ENCODE assay signal across 10 cellular contexts in genomic region chr5:96226941-96227552, GRCh38.
DNase-seq lines count a peak whose midpoint lies in the region; ATAC-seq and TF ChIP-seq lines count a peak whose summit lies in the region.
"Had no signal": no experiment of that assay in that cellular context is flagged by ENCODE, and none has a peak within 500 bp of the region (broad histone marks: within the 10 kb centered on the region; RNA-seq: fewer than 3 reads in every experiment).

No MANE protein-coding gene starts in this region.

- no peak overlapping the region for H3K27ac Mint-ChIP-seq in nephron progenitor cell

- peak overlapping the region; percentile 44 for H3K4me2 ChIP-seq in PC-3 (ENCODE audit: low read length)

- H3F3A ChIP-seq in PC-3 (ENCODE audit: low read length, unreplicated experiment): peaks cover 11% of the 10 kb centered on the region

- no TSS peak for BruUV-seq in PC-3 (replicated peaks; lab: Mats Ljungman, UMichigan)

- H3K36me3 ChIP-seq in PC-3 (ENCODE audit: low read depth, low read length) (no peaks in the 10 kb centered on the region), esophagus muscularis mucosa (no peaks in the 10 kb centered on the region)

- TF ChIP-seq EP300 in esophagus muscularis mucosa (IDR thresholded peaks at IDR 0.05): no peak

- peak overlapping the region; percentile 61 for H2AFZ ChIP-seq in PC-3 (ENCODE audit: low read length)

- no peaks in the 10 kb centered on the region for H3K9me2 ChIP-seq in PC-3 (replicated peaks; ENCODE audit: low read length)

- intact Hi-C loops in PC-3 (cut with micrococcal nuclease) (loop anchor here (5.0 to 10.0 kb wide), 2 partner anchors 50 to 108 kb away; no protein-coding TSS in a partner anchor), esophagus muscularis mucosa (cut with DNase I) (loop anchor here (10.0 kb wide), 1 partner anchor 108 kb away; no protein-coding TSS in a partner anchor)

- H3K9me3 ChIP-seq in PC-3 (ENCODE audit: low read length) (no peaks in the 10 kb centered on the region), esophagus muscularis mucosa (no peaks in the 10 kb centered on the region)

- CTCF ChIA-PET in PC-3 (lab: Charles Lee): interaction anchor here (0.6 kb wide), 1 partner anchor 111 kb away, joined by 3 read pairs; no protein-coding TSS in a partner anchor

- no peak overlapping the region for H3K4me3 Mint-ChIP-seq in nephron progenitor cell
- H3K4me3 Mint-ChIP-seq: neural crest cell had no signal

- POLR2A ChIA-PET in PC-3 (lab: Charles Lee; ENCODE audit: unreplicated experiment): interaction anchor here (0.6 to 0.7 kb wide), 2 partner anchors 109 to 242 kb away, joined by 3 read pairs; no protein-coding TSS in a partner anchor

- no peak for TF ChIP-seq POLR2A in esophagus muscularis mucosa (IDR thresholded peaks at IDR 0.05; ENCODE audit: low read depth)

- H3K4me1 ChIP-seq in PC-3 (ENCODE audit: insufficient read depth, low read length) (peaks cover 28% of the 10 kb centered on the region), esophagus muscularis mucosa (peaks cover 3 to 16% (median 13%) of the 10 kb centered on the region in 4 donors)

- H3K27me3 ChIP-seq in PC-3 (ENCODE audit: low read length) (no peaks in the 10 kb centered on the region), esophagus muscularis mucosa (no peaks in the 10 kb centered on the region)

- peaks cover 11% of the 10 kb centered on the region for H3K9me3 Mint-ChIP-seq in nephron progenitor cell

- peak; percentile 85 for DNase-seq in AG08395 (ENCODE audit: low spot score)
- DNase-seq in PC-3: peak; percentile 80
- no peak for DNase-seq in esophagus muscularis mucosa (ENCODE audit: extremely low spot score)
- DNase-seq in myocyte (ENCODE audit: low read depth): peak; percentile 77
- DNase-seq in middle frontal gyrus (ENCODE audit: extremely low spot score, low spot score): no peak
- DNase-seq in nephron progenitor cell: no peak
- DNase-seq in stimulated activated CD4-positive, alpha-beta T cell treated with anti-CD3 and anti-CD28 coated beads, Interleukin-4, amount 100 ng/mL, for 4 hours: no peak
- DNase-seq: Kasumi-1 had no signal

- H3K27ac ChIP-seq in PC-3 (ENCODE audit: low read length) (peak overlapping the region; percentile 84), esophagus muscularis mucosa (replicated peaks in 1 of 4) (peak overlapping the region; percentile 48 to 68 (median 49))

- peaks cover 4% of the 10 kb centered on the region for H3K4me1 Mint-ChIP-seq in nephron progenitor cell

- TF ChIP-seq CTCF in PC-3 (conservative IDR thresholded peaks at IDR 0.05; ENCODE audit: low read depth, low read length): no peak
- TF ChIP-seq CTCF in esophagus muscularis mucosa (IDR thresholded peaks at IDR 0.05): no peak
- no peak for TF ChIP-seq CTCF in nephron progenitor cell (IDR thresholded peaks at IDR 0.05)

- H3K27me3 Mint-ChIP-seq in nephron progenitor cell (ENCODE audit: low read depth, poor library complexity): no peaks in the 10 kb centered on the region

- 50% methylated on average over 6 of the region's 6 CpGs for WGBS in esophagus muscularis mucosa

- peaks cover 6% of the 10 kb centered on the region for H3K36me3 Mint-ChIP-seq in nephron progenitor cell (ENCODE audit: low read depth)

- no peaks in the 10 kb centered on the region for H3K79me2 ChIP-seq in PC-3 (ENCODE audit: low read length)

- ATAC-seq in PC-3 (peak; percentile 86), GM21381 (IDR thresholded peaks at IDR 0.05; ENCODE audit: unreplicated experiment) (no peak)

- no peak overlapping the region for H3K4me3 ChIP-seq in PC-3 (ENCODE audit: low read length)
- H3K4me3 ChIP-seq in esophagus muscularis mucosa: peak overlapping the region in 2 of 4 donors; percentile 25 to 26

- H4K20me1 ChIP-seq in PC-3 (ENCODE audit: low read length): no peaks in the 10 kb centered on the region

- peak overlapping the region; percentile 53 for H3K9ac ChIP-seq in PC-3 (ENCODE audit: low read length)

Comparison
In these comparisons a context has a peak if more than half of its experiments do, and no peak if none do; other contexts are left out.
1. DNase-seq: peak in AG08395 (single experiment), PC-3 (single experiment) and myocyte (single experiment); none in esophagus muscularis mucosa (single experiment), middle frontal gyrus (single experiment), nephron progenitor cell (single experiment) and stimulated activated CD4-positive, alpha-beta T cell treated with anti-CD3 and anti-CD28 coated beads, Interleukin-4, amount 100 ng/mL, for 4 hours (0 of 2).